ENCODE assay signal across 2 cellular contexts in genomic region chr4:41546638-41547037, GRCh38.
TF ChIP-seq lines count a peak whose summit lies in the region.

No MANE protein-coding gene starts in this region.

TF ChIP-seq in GM23338, 12 proteins besides CTCF, POLR2A, EP300 and RAD21:
- TF ChIP-seq CREB1 (CRISPR knock-in tag; IDR thresholded peaks at IDR 0.05; ENCODE audit: low read depth), result no peak
- TF ChIP-seq STAT1 (IDR thresholded peaks at IDR 0.05; ENCODE audit: unreplicated experiment), result no peak
- TF ChIP-seq EZH2phosphoT487 (IDR thresholded peaks at IDR 0.05; ENCODE audit: unreplicated experiment), result no peak

TF ChIP-seq in H1, 55 proteins besides CTCF, POLR2A, EP300 and RAD21:
- no peak for TF ChIP-seq CHD1 (IDR thresholded peaks at IDR 0.05; ENCODE audit: low read depth, low read length)
- no peak for TF ChIP-seq EZH2 (IDR thresholded peaks at IDR 0.05; ENCODE audit: low read depth, low read length, severe bottlenecking)
- TF ChIP-seq SP1 (IDR thresholded peaks at IDR 0.05; ENCODE audit: low read depth, low read length), result no peak
- peak; percentile 56; the same call in 1 of the 2 replicates for TF ChIP-seq TEAD4 (IDR thresholded peaks at IDR 0.05; ENCODE audit: low read depth, low read length)
- TF ChIP-seq RBBP5 (IDR thresholded peaks at IDR 0.05; ENCODE audit: borderline replicate concordance, low read depth, low read length), result no peak
- no peak for TF ChIP-seq GTF2F1 (IDR thresholded peaks at IDR 0.05; ENCODE audit: borderline replicate concordance, low read depth, low read length)
- TF ChIP-seq SIRT6 (IDR thresholded peaks at IDR 0.05; ENCODE audit: low read length), result no peak
TF ChIP-seq in H1: peak in this region for 1.
